In the genomic region with DNA sequence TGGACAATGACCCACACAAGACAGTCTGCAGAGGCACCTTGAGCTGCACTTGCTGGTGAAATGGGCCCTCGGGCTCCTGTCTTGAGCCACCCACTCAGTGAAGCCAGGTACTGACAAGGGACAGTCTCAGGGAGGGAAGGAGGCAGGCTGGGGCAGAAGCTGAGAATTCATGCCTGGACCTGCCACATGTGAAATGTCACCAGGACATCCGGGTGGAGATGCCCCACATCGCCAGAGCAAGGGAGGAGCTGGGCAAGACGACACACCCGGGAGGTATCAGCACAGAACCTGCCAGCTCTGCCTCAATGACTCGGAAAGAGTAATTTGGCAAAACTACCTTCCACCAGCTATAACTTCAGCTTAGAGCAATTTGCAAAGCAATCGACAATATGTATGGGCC, we compare ENCODE assay signal across 30 cellular contexts. TPM values are rescaled to one million over a fixed set of nuclear protein-coding genes. Genes with fewer than 3 reads are reported as not detected.
DNase-seq lines count a peak whose midpoint lies in the region; ATAC-seq and TF ChIP-seq lines count a peak whose summit lies in the region.
"Had no signal": no experiment of that assay in that cellular context is flagged by ENCODE, and none has a peak within 500 bp of the region (broad histone marks: within the 10 kb centered on the region; RNA-seq: fewer than 3 reads in every experiment).

No MANE protein-coding gene starts in this region.

- no peaks in the 10 kb centered on the region for H3K27me3 ChIP-seq in mammary epithelial cell (ENCODE audit: insufficient read depth, low read length)
- H3K27me3 ChIP-seq: adrenal gland, cardiac muscle cell, gastroesophageal sphincter, ovary, right atrium auricular region, stomach, transverse colon had no signal

- in situ Hi-C loops in mammary epithelial cell (cut with MboI; ENCODE audit: low sequenced_read_pairs in 2 of 2): no loop called here

- DNase-seq in activated CD8-positive, alpha-beta memory T cell treated with anti-CD3 and anti-CD28 coated beads, Interleukin-2, amount 10 ng/mL, durations not matched to agents 7 days and 5 days: no peak
- no peak for DNase-seq in activated CD8-positive, alpha-beta memory T cell treated with anti-CD3 and anti-CD28 coated beads, Interleukin-2, amount 50 U/mL, for 48 hours
- peak; percentile 61 for DNase-seq in mammary epithelial cell
- DNase-seq in left colon: no peak
- peak; percentile 71 for DNase-seq in ureter (ENCODE audit: low spot score)
- no peak for DNase-seq in NCI-H2196 (lab: John Stamatoyannopoulos, UW; ENCODE audit: unreplicated experiment)
- DNase-seq: activated CD4-positive, alpha-beta T cell treated with anti-CD3 and anti-CD28 coated beads for 36 hours; activated gamma-delta T cell treated with Interleukin-2 at 50 U/mL for 16 hours; adrenal gland; dermis blood vessel endothelial cell; EL; GOT3; hypothalamus; islet precursor cell; NCI-H1048; NCI-H1930; NCI-H2227 treated with DMSO at 0.1 percent for 48 hours; NCI-H748 treated with DMSO at 0.1 percent for 48 hours; ovary; SHP77 treated with DMSO at 0.1 percent for 48 hours; stimulated activated CD4-positive, alpha-beta T cell treated with anti-CD3 and anti-CD28 coated beads, Interleukin-4, amount 100 ng/mL, for 24 hours; stomach; SW 1271; transverse colon had no signal

- no peaks in the 10 kb centered on the region for H3K79me2 ChIP-seq in mammary epithelial cell (ENCODE audit: insufficient read depth, low read length)

- H3K27ac Mint-ChIP-seq in activated CD8-positive, alpha-beta memory T cell treated with anti-CD3 and anti-CD28 coated beads, Interleukin-2, amount 10 ng/mL, durations not matched to agents 7 days and 5 days: peak overlapping the region; percentile 44
- H3K27ac Mint-ChIP-seq: activated CD4-positive, alpha-beta T cell treated with anti-CD3 and anti-CD28 coated beads for 36 hours had no signal

- H3K27ac ChIP-seq in mammary epithelial cell (ENCODE audit: insufficient read depth, low read depth, low read length): no peak overlapping the region
- H3K27ac ChIP-seq: cardiac muscle cell, gastroesophageal sphincter, ovary, right atrium auricular region, stomach, transverse colon had no signal

- CTCF ChIA-PET in activated CD8-positive, alpha-beta memory T cell treated with anti-CD3 and anti-CD28 coated beads, Interleukin-2, amount 10 ng/mL, durations not matched to agents 7 days and 5 days (lab: Charles Lee): interaction anchor here (1.3 to 1.7 kb wide), 2 partner anchors 20 to 26 kb away, joined by 5 to 7 read pairs; no protein-coding TSS in a partner anchor
- CTCF ChIA-PET in mammary epithelial cell (lab: Charles Lee; ENCODE audit: low non-redundant PET): no interaction called here

- H3K4me1 Mint-ChIP-seq in activated CD8-positive, alpha-beta memory T cell treated with anti-CD3 and anti-CD28 coated beads, Interleukin-2, amount 10 ng/mL, durations not matched to agents 7 days and 5 days: peaks cover 16% of the 10 kb centered on the region

- peak overlapping the region; percentile 29 for H2AFZ ChIP-seq in mammary epithelial cell (ENCODE audit: low read depth, low read length)

- no TSS peak for BruUV-seq in mammary epithelial cell (replicated peaks; lab: Mats Ljungman, UMichigan)

- no peaks in the 10 kb centered on the region for H3K27me3 Mint-ChIP-seq in activated CD8-positive, alpha-beta memory T cell treated with anti-CD3 and anti-CD28 coated beads, Interleukin-2, amount 10 ng/mL, durations not matched to agents 7 days and 5 days
- H3K27me3 Mint-ChIP-seq: activated CD4-positive, alpha-beta T cell treated with anti-CD3 and anti-CD28 coated beads for 36 hours had no signal

- intact Hi-C loops in mammary epithelial cell (cut with micrococcal nuclease) (loop anchor here (2.0 kb wide), 1 partner anchor 21 kb away; no protein-coding TSS in a partner anchor), left colon (cut with DNase I, micrococcal nuclease) (no loop called here)

- no peak overlapping the region for H3K9ac ChIP-seq in mammary epithelial cell (ENCODE audit: insufficient read depth, low read length)

- H3K4me3 ChIP-seq in mammary epithelial cell (replicated peaks in 1 of 3; ENCODE audit: insufficient read depth in 1 of 3, low read depth in 2 of 3, low read length in 3 of 3): no peak overlapping the region
- H3K4me3 ChIP-seq: A549, adrenal gland, cardiac muscle cell, gastroesophageal sphincter, ovary, right atrium auricular region, stomach, transverse colon had no signal

- H3K9me3 Mint-ChIP-seq in activated CD8-positive, alpha-beta memory T cell treated with anti-CD3 and anti-CD28 coated beads, Interleukin-2, amount 10 ng/mL, durations not matched to agents 7 days and 5 days (ENCODE audit: low read depth): no peaks in the 10 kb centered on the region

- H3K36me3 ChIP-seq in mammary epithelial cell (ENCODE audit: insufficient read depth, low read length): no peaks in the 10 kb centered on the region
- H3K36me3 ChIP-seq: cardiac muscle cell, ovary had no signal

- WGBS in mammary epithelial cell (ENCODE audit: low coverage, missing lambda C conversion rate): 0% methylated on average over 6 of the region's 7 CpGs

- peaks cover 13% of the 10 kb centered on the region for H3K4me1 ChIP-seq in mammary epithelial cell (ENCODE audit: insufficient read depth, low read length)
- H3K4me1 ChIP-seq: A549 had no signal

- dilution Hi-C loops in mammary epithelial cell (cut with HindIII; ENCODE audit: low sequenced_read_pairs): no loop called here

- H3K36me3 Mint-ChIP-seq in activated CD8-positive, alpha-beta memory T cell treated with anti-CD3 and anti-CD28 coated beads, Interleukin-2, amount 10 ng/mL, durations not matched to agents 7 days and 5 days: peaks cover 5% of the 10 kb centered on the region

- no peak for ATAC-seq in activated CD8-positive, alpha-beta memory T cell treated with anti-CD3 and anti-CD28 coated beads, Interleukin-2, amount 10 ng/mL, durations not matched to agents 7 days and 5 days
- ATAC-seq in left colon: peak; percentile 35
- no peak for ATAC-seq in GM21737 (IDR thresholded peaks at IDR 0.05; ENCODE audit: unreplicated experiment)
- no peak for ATAC-seq in HG02938 (IDR thresholded peaks at IDR 0.05; ENCODE audit: unreplicated experiment)
- ATAC-seq: activated CD4-positive, alpha-beta T cell treated with anti-CD3 and anti-CD28 coated beads for 36 hours; gastroesophageal sphincter had no signal

- no peak for TF ChIP-seq CTCF in mammary epithelial cell (conservative IDR thresholded peaks at IDR 0.05 in 1 of 2, IDR thresholded peaks at IDR 0.05 in 1 of 2; ENCODE audit: extremely low read depth in 1 of 2, insufficient read depth in 1 of 2, low read depth in 1 of 2, low read length in 2 of 2)

- H3K4me3 Mint-ChIP-seq in activated CD8-positive, alpha-beta memory T cell treated with anti-CD3 and anti-CD28 coated beads, Interleukin-2, amount 10 ng/mL, durations not matched to agents 7 days and 5 days: no peak overlapping the region
- H3K4me3 Mint-ChIP-seq: activated CD4-positive, alpha-beta T cell treated with anti-CD3 and anti-CD28 coated beads for 36 hours had no signal

- H4K20me1 ChIP-seq in mammary epithelial cell (ENCODE audit: insufficient read depth, low read length): no peaks in the 10 kb centered on the region

- H3K4me2 ChIP-seq in mammary epithelial cell (ENCODE audit: insufficient read depth, low read depth, low read length): peak overlapping the region; percentile 56
- H3K4me2 ChIP-seq: A549 had no signal

- H3K9me3 ChIP-seq in mammary epithelial cell (replicated peaks; ENCODE audit: insufficient read depth, low read length): no peaks in the 10 kb centered on the region
- H3K9me3 ChIP-seq: A549, adrenal gland, gastroesophageal sphincter, ovary, right atrium auricular region, stomach, transverse colon had no signal

RNA-seq across cellular contexts. Expression of gene CPT1A, which starts 23.5 kb away (rescaled TPM):
- total RNA-seq in activated CD8-positive, alpha-beta memory T cell treated with anti-CD3 and anti-CD28 coated beads, Interleukin-2, amount 10 ng/mL, durations not matched to agents 7 days and 5 days: 10 to 100 TPM; 36.4 to 46.1 TPM
- 10 to 100 TPM; 51.8 to 54.8 TPM for total RNA-seq in mammary epithelial cell
- polyA plus RNA-seq in mammary epithelial cell: 13.7 TPM
- polyA minus RNA-seq in mammary epithelial cell: 41.0 TPM
- total RNA-seq in left colon: 100 to 1,000 TPM; 149 to 261 TPM
- 33.3 TPM for total RNA-seq in ureter

Comparison
In these comparisons a context has a peak if more than half of its experiments do, and no peak if none do; other contexts are left out.
1. DNase-seq: peak in mammary epithelial cell (single experiment) and ureter (single experiment); none in activated CD8-positive, alpha-beta memory T cell treated with anti-CD3 and anti-CD28 coated beads, Interleukin-2, amount 10 ng/mL, durations not matched to agents 7 days and 5 days (single experiment), activated CD8-positive, alpha-beta memory T cell treated with anti-CD3 and anti-CD28 coated beads, Interleukin-2, amount 50 U/mL, for 48 hours (single experiment), left colon (0 of 2) and NCI-H2196 (single experiment).